8 cellular contexts compared by ENCODE assay signal in the genomic region with DNA sequence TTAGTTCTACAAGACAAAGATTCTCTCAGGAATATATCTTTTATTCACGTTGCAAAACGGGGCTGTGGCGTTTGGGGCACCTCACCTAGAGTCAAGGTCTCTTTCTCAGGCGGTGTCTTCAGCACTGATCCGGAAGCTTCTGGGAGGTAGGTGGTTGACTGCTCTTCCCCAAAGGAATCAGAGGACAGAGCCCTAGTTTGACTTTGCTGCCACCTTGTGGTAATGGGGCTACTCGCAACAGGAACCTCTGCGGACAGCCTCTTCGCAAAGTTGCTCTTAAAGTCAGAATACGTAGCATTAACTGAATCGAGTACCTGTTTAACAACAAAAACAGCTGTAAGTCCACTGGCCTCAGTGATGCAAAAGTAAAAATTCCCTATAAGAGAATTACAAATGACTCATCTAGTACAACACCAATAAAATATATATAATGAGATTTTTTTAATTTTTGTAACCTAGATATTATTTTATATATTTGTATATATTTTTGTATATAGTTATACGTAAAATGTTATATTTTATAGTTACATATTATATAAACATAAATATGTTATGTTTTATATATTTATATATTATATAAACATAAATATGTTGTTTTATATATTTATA. TPM values are rescaled to one million over a fixed set of nuclear protein-coding genes. Genes with fewer than 3 reads are reported as not detected.
DNase-seq lines count a peak whose midpoint lies in the region; TF ChIP-seq lines count a peak whose summit lies in the region.

No MANE protein-coding gene starts in this region.

- no peak overlapping the region for H3K4me2 ChIP-seq in trophoblast cell (ENCODE audit: low read length)

- H3K4me1 ChIP-seq in trophoblast cell (ENCODE audit: control insufficient read depth in 1 of 2, insufficient read depth in 2 of 2, low read length in 2 of 2): no peaks in the 10 kb centered on the region

- no peak overlapping the region for H3K27ac Mint-ChIP-seq in type B pancreatic cell

- no peak overlapping the region for H2BK120ac ChIP-seq in trophoblast cell (ENCODE audit: insufficient read depth, low read length, poor library complexity)

- no peaks in the 10 kb centered on the region for H3K79me1 ChIP-seq in trophoblast cell (ENCODE audit: low read length)

- H3K14ac ChIP-seq in trophoblast cell (ENCODE audit: low read length): no peak overlapping the region

- no peak overlapping the region for H3K23ac ChIP-seq in trophoblast cell (ENCODE audit: low read length)

- no peak overlapping the region for H3K27ac ChIP-seq in trophoblast cell (ENCODE audit: low read depth, low read length)

- H3K4me1 Mint-ChIP-seq in type B pancreatic cell (ENCODE audit: unreplicated experiment): peaks cover 4% of the 10 kb centered on the region

- no peak overlapping the region for H2BK12ac ChIP-seq in trophoblast cell (ENCODE audit: low read length)

- H3K4ac ChIP-seq in trophoblast cell (ENCODE audit: low read depth, low read length): no peak overlapping the region

- no peaks in the 10 kb centered on the region for H3K9me3 Mint-ChIP-seq in type B pancreatic cell

- H3K36me3 Mint-ChIP-seq in type B pancreatic cell: no peaks in the 10 kb centered on the region

- WGBS in trophoblast cell (ENCODE audit: extremely low coverage, insufficient coverage, insufficient read length): no CpG with 5 or more reads among the region's 11 CpGs

- DNase-seq in ELF-1 (ENCODE audit: low read depth, low spot score) (peak; percentile 96), HFF-Myc (ENCODE audit: extremely low read depth, low read depth) (peak; percentile 68), NCI-H1105 treated with DMSO at 0.1 percent for 48 hours (lab: John Stamatoyannopoulos, UW) (peak; percentile 53), SK-N-DZ (ENCODE audit: low spot score) (peak; percentile 79), glomerular visceral epithelial cell (ENCODE audit: extremely low spot score) (peak; percentile 88), trophoblast cell (peak; percentile 88 to 98), type B pancreatic cell (ENCODE audit: extremely low spot score, unreplicated experiment) (peak; percentile 83)
- DNase-seq in activated naive CD4-positive, alpha-beta T cell (lab: John Stamatoyannopoulos, UW): peak; percentile 21 to 63 (median 58)

- no peak overlapping the region for H4K8ac ChIP-seq in trophoblast cell (ENCODE audit: low read depth, low read length)

- peaks cover 32% of the 10 kb centered on the region for H3K27me3 Mint-ChIP-seq in type B pancreatic cell

- no peak overlapping the region for H2BK5ac ChIP-seq in trophoblast cell (ENCODE audit: low read depth, low read length, poor library complexity)

- H3K4me3 ChIP-seq in HFF-Myc (replicated peaks; ENCODE audit: low read depth, low read length) (no peak overlapping the region), trophoblast cell (ENCODE audit: low read depth, low read length) (no peak overlapping the region)

- no peaks in the 10 kb centered on the region for H3K27me3 ChIP-seq in trophoblast cell (ENCODE audit: insufficient read depth, low read length)

- H4K91ac ChIP-seq in trophoblast cell (ENCODE audit: low read depth, low read length): no peak overlapping the region

- no peak overlapping the region for H2AK5ac ChIP-seq in trophoblast cell (ENCODE audit: low read length)

- H3K9me3 ChIP-seq in trophoblast cell (ENCODE audit: insufficient read depth, low read depth, low read length): no peaks in the 10 kb centered on the region

- no peak overlapping the region for H3K9ac ChIP-seq in trophoblast cell (ENCODE audit: low read length)

- H2AFZ ChIP-seq in trophoblast cell (ENCODE audit: insufficient read depth, low read length, poor library complexity): no peak overlapping the region

- H3K4me3 Mint-ChIP-seq in type B pancreatic cell: no peak overlapping the region

- no peaks in the 10 kb centered on the region for H3K79me2 ChIP-seq in trophoblast cell (ENCODE audit: control insufficient read depth, insufficient read depth, low read length, poor library complexity)

- no peaks in the 10 kb centered on the region for H3K36me3 ChIP-seq in trophoblast cell (ENCODE audit: control insufficient read depth in 1 of 2, insufficient read depth in 2 of 2, low read length in 2 of 2)

- peak; percentile 95 for TF ChIP-seq CTCF in HFF-Myc (IDR thresholded peaks at IDR 0.05; ENCODE audit: low read depth, low read length, missing control alignments)
- peak; percentile 97 for TF ChIP-seq CTCF in type B pancreatic cell (conservative IDR thresholded peaks at IDR 0.05)

- H3K18ac ChIP-seq in trophoblast cell (ENCODE audit: low read length): no peak overlapping the region

- no peak overlapping the region for H4K12ac ChIP-seq in trophoblast cell (ENCODE audit: low read depth, low read length)

RNA-seq across cellular contexts. Expression of a gene that starts 13.3 kb away (rescaled TPM):
- 0.25 and 0.72 TPM in 2 replicates for polyA plus RNA-seq in SK-N-DZ (2014; cell fraction: cytosol; rRNA removed)
- 0.16 and 0.49 TPM in 2 replicates for polyA plus RNA-seq in SK-N-DZ (2014; cell fraction: nucleus; rRNA removed)
- polyA plus RNA-seq in trophoblast cell (2013): 78.1 and 79.4 TPM in 2 replicates
- 34.6 and 58.6 TPM in 2 replicates for total RNA-seq in type B pancreatic cell (ENCODE audit: low replicate concordance)

RNA-seq across cellular contexts. Expression of a gene that starts 26.3 kb away (rescaled TPM):
- polyA plus RNA-seq in SK-N-DZ (2014; cell fraction: cytosol; rRNA removed): not detected in 2 replicates
- polyA plus RNA-seq in SK-N-DZ (2014; cell fraction: nucleus; rRNA removed): not detected in 2 replicates
- 0.01 and 0.03 TPM in 2 replicates for polyA plus RNA-seq in trophoblast cell (2013)
- total RNA-seq in type B pancreatic cell (ENCODE audit: low replicate concordance): 0.38 and 0.92 TPM in 2 replicates

RNA-seq across cellular contexts. Expression of a gene that starts 44.2 kb away (rescaled TPM):
- not detected in 2 replicates for polyA plus RNA-seq in SK-N-DZ (2014; cell fraction: cytosol; rRNA removed)
- polyA plus RNA-seq in SK-N-DZ (2014; cell fraction: nucleus; rRNA removed): not detected in 2 replicates
- polyA plus RNA-seq in trophoblast cell (2013): not detected in 2 replicates
- total RNA-seq in type B pancreatic cell (ENCODE audit: low replicate concordance): not detected in 2 replicates
